ENCODE assay signal across 10 cellular contexts in genomic region chr16:50740747-50741146, GRCh38. TPM values are rescaled to one million over a fixed set of nuclear protein-coding genes. Genes with fewer than 3 reads are reported as not detected.
A peak's percentile ranks its signal among the peaks of the same experiment; 100 is the strongest.
DNase-seq lines count a peak whose midpoint lies in the region; ATAC-seq and TF ChIP-seq lines count a peak whose summit lies in the region.
"Had no signal": no experiment of that assay in that cellular context is flagged by ENCODE, and none has a peak within 500 bp of the region (broad histone marks: within the 10 kb centered on the region; RNA-seq: fewer than 3 reads in every experiment).

No MANE protein-coding gene starts in this region.

- peak overlapping the region; percentile 83 for H3K4me3 Mint-ChIP-seq in activated T-cell treated with anti-CD3 and anti-CD28 coated beads, Interleukin-2, amount 50 U/mL, for 4 hours
- H3K4me3 Mint-ChIP-seq in stimulated activated memory B cell treated with anti-CD40 and anti-IgM and Interleukin-4, amounts not matched to agents 10 μg/mL and 1 μg/mL and 100 μg/mL, for 72 hours: peak overlapping the region; percentile 82

- no peak overlapping the region for H3K27ac ChIP-seq in SU-DHL-6 (ENCODE audit: low read depth, low read length)
- no peak overlapping the region for H3K27ac ChIP-seq in uterus

- intact Hi-C loops in uterus (cut with DNase I; ENCODE audit: low total_unique reads): no loop called here

- no peaks in the 10 kb centered on the region for H3K9me2 ChIP-seq in SU-DHL-6 (replicated peaks; ENCODE audit: insufficient read depth, low read length)

- H3K9me3 ChIP-seq in SU-DHL-6 (ENCODE audit: insufficient read depth, low read length) (no peaks in the 10 kb centered on the region), uterus (no peaks in the 10 kb centered on the region)

- peak overlapping the region; percentile 61 for H3K4me2 ChIP-seq in SU-DHL-6 (ENCODE audit: low read depth, low read length, poor library complexity, severe bottlenecking)

- H3K4me3 ChIP-seq in SU-DHL-6 (ENCODE audit: insufficient read depth, low read length, poor library complexity, severe bottlenecking) (no peak overlapping the region), fibroblast of mammary gland (ENCODE audit: control insufficient read depth, low read depth, low read length) (no peak overlapping the region), uterus (no peak overlapping the region), H7 (ENCODE audit: insufficient read depth, low read depth, low read length) (no peak overlapping the region)

- peaks cover 0 to 6% of the 10 kb centered on the region in 2 donors for H3K4me1 ChIP-seq in uterus

- H3K9ac ChIP-seq in SU-DHL-6 (ENCODE audit: low read length): no peak overlapping the region

- H3K27ac Mint-ChIP-seq in stimulated activated memory B cell treated with anti-CD40 and anti-IgM and Interleukin-4, amounts not matched to agents 10 μg/mL and 1 μg/mL and 100 μg/mL, for 72 hours: peak overlapping the region; percentile 90

- no peaks in the 10 kb centered on the region for H4K20me1 ChIP-seq in SU-DHL-6 (ENCODE audit: low read depth, low read length)

- DNase-seq in activated T-cell treated with anti-CD3 and anti-CD28 coated beads, Interleukin-2, amount 50 U/mL, for 4 hours: no peak
- DNase-seq in activated T-cell treated with anti-CD3 and anti-CD28 coated beads for 4 hours: no peak
- peak; percentile 46 for DNase-seq in fibroblast of mammary gland (ENCODE audit: low read depth)
- no peak for DNase-seq in uterus
- DNase-seq in H7: no peak
- DNase-seq: midbrain, NCI-H446 had no signal

- H3K36me3 Mint-ChIP-seq in activated T-cell treated with anti-CD3 and anti-CD28 coated beads, Interleukin-2, amount 50 U/mL, for 4 hours (ENCODE audit: insufficient read depth): peaks cover 21% of the 10 kb centered on the region
- H3K36me3 Mint-ChIP-seq in stimulated activated memory B cell treated with anti-CD40 and anti-IgM and Interleukin-4, amounts not matched to agents 10 μg/mL and 1 μg/mL and 100 μg/mL, for 72 hours: peaks cover 34% of the 10 kb centered on the region

- peak overlapping the region; percentile 73 for H2AFZ ChIP-seq in SU-DHL-6 (ENCODE audit: low read depth, low read length, severe bottlenecking)

- no peak for TF ChIP-seq POLR2A in uterus (IDR thresholded peaks at IDR 0.05)

- H3K36me3 ChIP-seq in SU-DHL-6 (ENCODE audit: low read length) (no peaks in the 10 kb centered on the region), uterus (no peaks in the 10 kb centered on the region), H7 (replicated peaks; ENCODE audit: control insufficient read depth, insufficient read depth, low read length) (no peaks in the 10 kb centered on the region)

- ATAC-seq in activated T-cell treated with anti-CD3 and anti-CD28 coated beads, Interleukin-2, amount 50 U/mL, for 4 hours: no peak
- ATAC-seq in stimulated activated memory B cell treated with anti-CD40 and anti-IgM and Interleukin-4, amounts not matched to agents 10 μg/mL and 1 μg/mL and 100 μg/mL, for 72 hours: no peak
- no peak for ATAC-seq in HG02885 (IDR thresholded peaks at IDR 0.05; ENCODE audit: poor library complexity, unreplicated experiment)

- H3F3A ChIP-seq in SU-DHL-6 (ENCODE audit: insufficient read depth): no peaks in the 10 kb centered on the region

- no peak for TF ChIP-seq CTCF in SU-DHL-6 (IDR thresholded peaks at IDR 0.05; ENCODE audit: insufficient read depth, low read length, poor library complexity, severe bottlenecking)
- TF ChIP-seq CTCF in fibroblast of mammary gland (conservative IDR thresholded peaks at IDR 0.05; ENCODE audit: control insufficient read depth, insufficient read depth, low read depth, low read length): no peak
- no peak for TF ChIP-seq CTCF in uterus (IDR thresholded peaks at IDR 0.05)

- H3K9me3 Mint-ChIP-seq in activated T-cell treated with anti-CD3 and anti-CD28 coated beads, Interleukin-2, amount 50 U/mL, for 4 hours: no peaks in the 10 kb centered on the region
- no peaks in the 10 kb centered on the region for H3K9me3 Mint-ChIP-seq in stimulated activated memory B cell treated with anti-CD40 and anti-IgM and Interleukin-4, amounts not matched to agents 10 μg/mL and 1 μg/mL and 100 μg/mL, for 72 hours

- H3K4me1 Mint-ChIP-seq in activated T-cell treated with anti-CD3 and anti-CD28 coated beads, Interleukin-2, amount 50 U/mL, for 4 hours (ENCODE audit: low read depth): peaks cover 57% of the 10 kb centered on the region
- H3K4me1 Mint-ChIP-seq in stimulated activated memory B cell treated with anti-CD40 and anti-IgM and Interleukin-4, amounts not matched to agents 10 μg/mL and 1 μg/mL and 100 μg/mL, for 72 hours: peaks cover 67% of the 10 kb centered on the region

- H3K79me2 ChIP-seq in SU-DHL-6 (ENCODE audit: insufficient read depth, low read length): no peaks in the 10 kb centered on the region

- no peaks in the 10 kb centered on the region for H3K27me3 Mint-ChIP-seq in activated T-cell treated with anti-CD3 and anti-CD28 coated beads, Interleukin-2, amount 50 U/mL, for 4 hours (ENCODE audit: low read depth)
- no peaks in the 10 kb centered on the region for H3K27me3 Mint-ChIP-seq in stimulated activated memory B cell treated with anti-CD40 and anti-IgM and Interleukin-4, amounts not matched to agents 10 μg/mL and 1 μg/mL and 100 μg/mL, for 72 hours

- no peaks in the 10 kb centered on the region for H3K27me3 ChIP-seq in SU-DHL-6 (ENCODE audit: low read length)
- no peaks in the 10 kb centered on the region for H3K27me3 ChIP-seq in uterus
- H3K27me3 ChIP-seq in H7 (ENCODE audit: control insufficient read depth, insufficient read depth, low read length): no peaks in the 10 kb centered on the region

RNA-seq across cellular contexts. Expression of gene CYLD, which starts 1.1 kb away (rescaled TPM):
- total RNA-seq in activated T-cell treated with anti-CD3 and anti-CD28 coated beads, Interleukin-2, amount 50 U/mL, for 4 hours: 100 to 1,000 TPM in 1 of 3 donors, 10 to 100 TPM in 2; 84.5 to 133 (median 88.4) TPM
- total RNA-seq in uterus: 10 to 100 TPM; 17.6 to 65.8 (median 45.1) TPM
- 5.0 and 6.2 TPM in 2 replicates for total RNA-seq in H7 (2014; rRNA removed; shearing (Covaris generic))

RNA-seq across cellular contexts. Expression of gene NOD2, which starts 47.3 kb away (rescaled TPM):
- 1 to 10 TPM; 2.9 to 6.2 (median 3.9) TPM for total RNA-seq in activated T-cell treated with anti-CD3 and anti-CD28 coated beads, Interleukin-2, amount 50 U/mL, for 4 hours
- total RNA-seq in uterus: 1 to 10 TPM in 3 of 4 donors, not detected in 1; 1.5 to 5.6 (median 1.9) TPM
- total RNA-seq in H7 (2014; rRNA removed; shearing (Covaris generic)): 0.33 TPM in 1 of 2 replicates, not detected in the other

RNA-seq across cellular contexts. Expression of gene SNX20, which starts 59.6 kb away (rescaled TPM):
- total RNA-seq in activated T-cell treated with anti-CD3 and anti-CD28 coated beads, Interleukin-2, amount 50 U/mL, for 4 hours: 10 to 100 TPM; 16.3 to 25.7 (median 16.6) TPM
- total RNA-seq in uterus: 1 to 10 TPM in 3 of 4 donors, under 1 TPM in 1; 0.76 to 7.7 (median 4.4) TPM
- not detected in 2 replicates for total RNA-seq in H7 (2014; rRNA removed; shearing (Covaris generic))
